ENCODE assay signal across 34 cellular contexts in the genomic region with DNA sequence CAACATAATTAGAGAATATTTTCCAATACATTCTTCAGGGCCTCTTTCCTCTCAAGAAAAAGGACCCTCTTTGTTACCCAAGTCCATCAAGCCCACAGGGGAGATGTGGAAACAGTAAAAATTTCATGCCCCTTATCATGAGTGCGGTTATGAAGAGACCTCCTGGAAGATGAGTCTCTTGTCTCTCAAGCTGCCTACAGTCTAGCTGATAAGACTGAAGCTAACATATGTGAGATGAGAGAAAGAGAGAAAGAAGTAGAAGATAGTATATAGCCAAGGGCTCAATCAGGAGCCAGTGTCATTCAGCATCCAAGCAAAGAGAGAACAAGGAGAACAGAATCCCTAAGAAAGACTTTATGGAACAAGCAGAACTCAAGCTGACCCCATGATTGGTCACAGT.
"Had no signal": no experiment of that assay in that cellular context is flagged by ENCODE, and none has a peak within 500 bp of the region (broad histone marks: within the 10 kb centered on the region; RNA-seq: fewer than 3 reads in every experiment).

No MANE protein-coding gene starts in this region.

- H3K9me3 ChIP-seq: adrenal gland, body of pancreas, breast epithelium had no signal

- H3K4me1 ChIP-seq: adrenal gland, body of pancreas, breast epithelium had no signal

- H3K27ac ChIP-seq: adrenal gland, body of pancreas, brain microvascular endothelial cell, breast epithelium, VCaP had no signal

- DNase-seq: activated B cell treated with CpG ODN at 0.5 μM for 24 hours; activated CD4-positive, alpha-beta memory T cell treated with anti-CD3 and anti-CD28 coated beads for 36 hours; activated CD4-positive, alpha-beta T cell treated with anti-CD3 and anti-CD28 coated beads for 4 hours; activated CD4-positive, alpha-beta T cell treated with anti-CD3 and anti-CD28 coated beads, Interleukin-2, amount 10 ng/mL, durations not matched to agents 24 days and 14 days; activated CD4-positive, alpha-beta T cell treated with anti-CD3 and anti-CD28 coated beads, Interleukin-2, amount 50 U/mL, for 1 hour; activated CD4-positive, alpha-beta T cell treated with anti-CD3 and anti-CD28 coated beads, Interleukin-2, amount 50 U/mL, for 4 hours; activated CD4-positive, CD25-positive, alpha-beta regulatory T cell treated with anti-CD3 and anti-CD28 coated beads, Interleukin-2, amount 50 U/mL, for 72 hours; activated CD8-positive, alpha-beta memory T cell treated with anti-CD3 and anti-CD28 coated beads, Interleukin-2, amount 50 U/mL, for 4 hours; activated CD8-positive, alpha-beta T cell treated with anti-CD3 and anti-CD28 coated beads for 36 hours; activated effector memory CD4-positive, alpha-beta T cell treated with anti-CD3 and anti-CD28 coated beads, Interleukin-2, amount 50 U/mL, for 16 hours; activated gamma-delta T cell treated with Interleukin-2 at 50 U/mL for 16 hours; activated naive CD4-positive, alpha-beta T cell; activated naive CD4-positive, alpha-beta T cell treated with anti-CD3 and anti-CD28 coated beads for 36 hours; activated naive CD4-positive, alpha-beta T cell treated with anti-CD3 and anti-CD28 coated beads, Interleukin-2, amount 50 U/mL, for 16 hours; activated naive CD8-positive, alpha-beta T cell treated with anti-CD3 and anti-CD28 coated beads for 36 hours; activated T-cell treated with anti-CD3 and anti-CD28 coated beads for 4 hours; activated T-cell treated with anti-CD3 and anti-CD28 coated beads, Interleukin-2, amount 50 U/mL, for 1 hour; activated T-cell treated with anti-CD3 and anti-CD28 coated beads, Interleukin-2, amount 50 U/mL, for 4 hours; activated T-cell treated with anti-CD3 and anti-CD28 coated beads, Interleukin-2, amount 50 U/mL, for 72 hours; adrenal gland; amniotic stem cell; aorta; body of pancreas; brain microvascular endothelial cell; central memory CD4-positive, alpha-beta T cell; T-helper 2 cell; T-helper 9 cell had no signal

- H3K4me1 Mint-ChIP-seq: activated CD4-positive, alpha-beta T cell treated with anti-CD3 and anti-CD28 coated beads, Interleukin-2, amount 10 ng/mL, durations not matched to agents 24 days and 14 days; activated naive CD8-positive, alpha-beta T cell treated with anti-CD3 and anti-CD28 coated beads for 36 hours; activated T-helper 17 cell treated with anti-CD3 and anti-CD28 coated beads, Interleukin-2, amount 50 U/mL, for 72 hours had no signal

- H3K27me3 ChIP-seq: adrenal gland, body of pancreas, brain microvascular endothelial cell, breast epithelium had no signal

- H3K4me3 ChIP-seq: adrenal gland, body of pancreas, breast epithelium had no signal

- H3K27me3 Mint-ChIP-seq: activated CD4-positive, alpha-beta memory T cell treated with anti-CD3 and anti-CD28 coated beads for 36 hours; activated CD8-positive, alpha-beta T cell treated with anti-CD3 and anti-CD28 coated beads for 36 hours had no signal

- H3K36me3 Mint-ChIP-seq: activated CD4-positive, alpha-beta memory T cell treated with anti-CD3 and anti-CD28 coated beads for 36 hours; activated naive CD4-positive, alpha-beta T cell treated with anti-CD3 and anti-CD28 coated beads, Interleukin-2, amount 50 U/mL, for 72 hours; activated naive CD8-positive, alpha-beta T cell treated with anti-CD3 and anti-CD28 coated beads for 36 hours had no signal

- H3K9me3 Mint-ChIP-seq: activated B cell treated with CpG ODN at 0.5 μM for 24 hours; activated CD4-positive, alpha-beta memory T cell treated with anti-CD3 and anti-CD28 coated beads for 36 hours; activated CD4-positive, alpha-beta T cell treated with anti-CD3 and anti-CD28 coated beads, Interleukin-2, amount 10 ng/mL, durations not matched to agents 24 days and 14 days; activated CD8-positive, alpha-beta T cell treated with anti-CD3 and anti-CD28 coated beads for 36 hours; activated naive CD4-positive, alpha-beta T cell treated with anti-CD3 and anti-CD28 coated beads for 36 hours; activated naive CD4-positive, alpha-beta T cell treated with anti-CD3 and anti-CD28 coated beads, Interleukin-2, amount 50 U/mL, for 72 hours; activated naive CD8-positive, alpha-beta T cell treated with anti-CD3 and anti-CD28 coated beads for 36 hours; activated T-cell treated with anti-CD3 and anti-CD28 coated beads, Interleukin-2, amount 50 U/mL, for 4 hours; activated T-cell treated with anti-CD3 and anti-CD28 coated beads, Interleukin-2, amount 50 U/mL, for 72 hours; activated T-helper 1 cell treated with anti-CD3 and anti-CD28 coated beads, Interleukin-12 subunit alpha, Interleukin-12 subunit beta, Interleukin-2, Interleukin-4 antibody, amounts not matched to agents 30 ng/mL and 10 ng/mL and 1 ng/mL, durations not matched to agents 14 hours and 24 hours and 36 hours; activated T-helper 17 cell treated with anti-CD3 and anti-CD28 coated beads, Interleukin-2, amount 50 U/mL, for 72 hours; T-helper 1 cell treated with Interleukin-12 subunit alpha and Interleukin-12 subunit beta and Interleukin-4 antibody, amounts not matched to agents 30 μg/mL and 1 μg/mL, for 36 hours; T-helper 2 cell treated with Interferon-gamma antibody and Interleukin-4, amounts not matched to agents 5 μg/mL and 100 μg/mL, for 36 hours had no signal

- ATAC-seq: activated CD8-positive, alpha-beta T cell treated with anti-CD3 and anti-CD28 coated beads for 36 hours; activated naive CD4-positive, alpha-beta T cell treated with anti-CD3 and anti-CD28 coated beads, Interleukin-2, amount 50 U/mL, for 72 hours; activated T-cell treated with anti-CD3 and anti-CD28 coated beads, Interleukin-2, amount 50 U/mL, for 4 hours; activated T-cell treated with anti-CD3 and anti-CD28 coated beads, Interleukin-2, amount 50 U/mL, for 72 hours; activated T-helper 17 cell treated with anti-CD3 and anti-CD28 coated beads, Interleukin-2, amount 50 U/mL, for 72 hours; body of pancreas had no signal

- H3K36me3 ChIP-seq: adrenal gland, brain microvascular endothelial cell, breast epithelium had no signal

- H3K4me3 Mint-ChIP-seq: activated B cell treated with CpG ODN at 0.5 μM for 24 hours; activated CD4-positive, alpha-beta memory T cell treated with anti-CD3 and anti-CD28 coated beads for 36 hours; activated CD4-positive, alpha-beta T cell treated with anti-CD3 and anti-CD28 coated beads, Interleukin-2, amount 10 ng/mL, durations not matched to agents 24 days and 14 days; activated CD8-positive, alpha-beta T cell treated with anti-CD3 and anti-CD28 coated beads for 36 hours; activated naive CD4-positive, alpha-beta T cell treated with anti-CD3 and anti-CD28 coated beads for 36 hours; activated naive CD8-positive, alpha-beta T cell treated with anti-CD3 and anti-CD28 coated beads for 36 hours; activated T-cell treated with anti-CD3 and anti-CD28 coated beads, Interleukin-2, amount 50 U/mL, for 4 hours; activated T-cell treated with anti-CD3 and anti-CD28 coated beads, Interleukin-2, amount 50 U/mL, for 72 hours; activated T-helper 1 cell treated with anti-CD3 and anti-CD28 coated beads, Interleukin-12 subunit alpha, Interleukin-12 subunit beta, Interleukin-2, Interleukin-4 antibody, amounts not matched to agents 30 ng/mL and 10 ng/mL and 1 ng/mL, durations not matched to agents 14 hours and 24 hours and 36 hours; activated T-helper 17 cell treated with anti-CD3 and anti-CD28 coated beads, Interleukin-2, amount 50 U/mL, for 72 hours; T-helper 1 cell treated with Interleukin-12 subunit alpha and Interleukin-12 subunit beta and Interleukin-4 antibody, amounts not matched to agents 30 μg/mL and 1 μg/mL, for 36 hours; T-helper 2 cell treated with Interferon-gamma antibody and Interleukin-4, amounts not matched to agents 5 μg/mL and 100 μg/mL, for 36 hours had no signal

- H3K27ac Mint-ChIP-seq: activated B cell treated with CpG ODN at 0.5 μM for 24 hours; activated CD4-positive, alpha-beta memory T cell treated with anti-CD3 and anti-CD28 coated beads for 36 hours; activated CD4-positive, alpha-beta T cell treated with anti-CD3 and anti-CD28 coated beads, Interleukin-2, amount 10 ng/mL, durations not matched to agents 24 days and 14 days; activated CD8-positive, alpha-beta T cell treated with anti-CD3 and anti-CD28 coated beads for 36 hours; activated naive CD4-positive, alpha-beta T cell treated with anti-CD3 and anti-CD28 coated beads for 36 hours; activated naive CD4-positive, alpha-beta T cell treated with anti-CD3 and anti-CD28 coated beads, Interleukin-2, amount 50 U/mL, for 72 hours; activated naive CD8-positive, alpha-beta T cell treated with anti-CD3 and anti-CD28 coated beads for 36 hours; activated T-cell treated with anti-CD3 and anti-CD28 coated beads, Interleukin-2, amount 50 U/mL, for 72 hours; activated T-helper 1 cell treated with anti-CD3 and anti-CD28 coated beads, Interleukin-12 subunit alpha, Interleukin-12 subunit beta, Interleukin-2, Interleukin-4 antibody, amounts not matched to agents 30 ng/mL and 10 ng/mL and 1 ng/mL, durations not matched to agents 14 hours and 24 hours and 36 hours; activated T-helper 17 cell treated with anti-CD3 and anti-CD28 coated beads, Interleukin-2, amount 50 U/mL, for 72 hours; T-helper 1 cell treated with Interleukin-12 subunit alpha and Interleukin-12 subunit beta and Interleukin-4 antibody, amounts not matched to agents 30 μg/mL and 1 μg/mL, for 36 hours; T-helper 2 cell treated with Interferon-gamma antibody and Interleukin-4, amounts not matched to agents 5 μg/mL and 100 μg/mL, for 36 hours had no signal
